Comparison of ENCODE assay signal across 26 cellular contexts in the genomic region with DNA sequence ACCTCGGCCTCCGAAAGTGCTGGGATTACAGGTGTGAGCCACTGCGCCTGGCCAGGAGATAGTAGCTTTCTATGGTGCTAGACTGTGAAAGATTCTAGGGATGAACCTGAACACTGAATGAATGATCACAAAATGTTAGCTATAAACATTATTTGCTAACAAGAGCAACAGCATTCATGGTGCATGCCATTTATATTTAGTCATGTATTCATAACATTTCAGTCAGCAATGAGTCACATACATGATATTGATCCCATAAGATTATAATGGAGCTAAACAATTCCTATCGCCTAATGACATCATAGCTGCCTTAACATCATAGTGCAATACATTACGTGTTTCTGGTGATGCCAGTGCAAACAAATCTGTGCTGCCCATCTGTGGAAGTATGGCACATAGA.
DNase-seq lines count a peak whose midpoint lies in the region; ATAC-seq, FAIRE-seq and TF ChIP-seq lines count a peak whose summit lies in the region.
"Had no signal": no experiment of that assay in that cellular context is flagged by ENCODE, and none has a peak within 500 bp of the region (broad histone marks: within the 10 kb centered on the region; RNA-seq: fewer than 3 reads in every experiment).

No MANE protein-coding gene starts in this region.

- FAIRE-seq in GM12892 (lab: Jason Lieb, UNC) (peak; percentile 54), frontal cortex (lab: Jason Lieb, UNC) (no peak)

- TF ChIP-seq POLR2A in GM12892 (IDR thresholded peaks at IDR 0.05; ENCODE audit: low read depth, low read length), result no peak

- CTCF ChIA-PET in Panc1 (lab: Charles Lee), result interaction anchor here (0.6 kb wide), 2 partner anchors 163 to 171 kb away, joined by 5 to 6 read pairs; no protein-coding TSS in a partner anchor

- H3K27ac ChIP-seq in Panc1 (ENCODE audit: low read length) (no peak overlapping the region), fibroblast of lung (ENCODE audit: insufficient read depth, low read length) (no peak overlapping the region)
- H3K27ac ChIP-seq: ascending aorta, C4-2B, esophagus squamous epithelium, PC-9, thoracic aorta had no signal

- H3K27me3 ChIP-seq in Panc1 (ENCODE audit: control insufficient read depth, insufficient read depth, low read length) (no peaks in the 10 kb centered on the region), fibroblast of lung (ENCODE audit: control insufficient read depth, insufficient read depth, low read length) (no peaks in the 10 kb centered on the region)
- H3K27me3 ChIP-seq: ascending aorta, esophagus squamous epithelium had no signal

- peak overlapping the region in 2 of 3 experiments; percentile 28 to 42 for H3K27ac Mint-ChIP-seq in nephron
- H3K27ac Mint-ChIP-seq in CD14-positive monocyte, result no peak overlapping the region
- H3K27ac Mint-ChIP-seq in glutamatergic neuron (ENCODE audit: unreplicated experiment), result no peak overlapping the region
- H3K27ac Mint-ChIP-seq: activated CD4-positive, alpha-beta T cell treated with anti-CD3 and anti-CD28 coated beads, Interleukin-2, amount 10 ng/mL, durations not matched to agents 24 days and 14 days; activated naive CD4-positive, alpha-beta T cell treated with anti-CD3 and anti-CD28 coated beads, Interleukin-2, amount 50 U/mL, for 24 hours; activated T-helper 1 cell treated with anti-CD3 and anti-CD28 coated beads, Interleukin-12 subunit alpha, Interleukin-12 subunit beta, Interleukin-2, Interleukin-4 antibody, amounts not matched to agents 30 ng/mL and 10 ng/mL and 1 ng/mL, durations not matched to agents 14 hours and 24 hours and 36 hours; progenitor cell of endocrine pancreas; T-helper 17 cell had no signal

- H3K4me3 ChIP-seq in Panc1 (ENCODE audit: low read depth in 2 of 2, low read length in 2 of 2) (no peak overlapping the region), fibroblast of lung (replicated peaks in 1 of 4; ENCODE audit: control extremely low read depth in 1 of 4, insufficient read depth in 1 of 4, low read depth in 3 of 4, low read length in 4 of 4) (no peak overlapping the region)
- H3K4me3 ChIP-seq: ascending aorta, esophagus squamous epithelium, PC-9, thoracic aorta had no signal

- H3K9ac ChIP-seq in fibroblast of lung (ENCODE audit: insufficient read depth, low read length), result no peak overlapping the region

- in situ Hi-C loops in Panc1 (cut with HindIII; ENCODE audit: low pct_unique_long_range_greater_than_20kb, low sequenced_read_pairs), result no loop called here

- H3K36me3 ChIP-seq in Panc1 (ENCODE audit: control insufficient read depth, insufficient read depth, low read length) (no peaks in the 10 kb centered on the region), fibroblast of lung (ENCODE audit: control insufficient read depth, insufficient read depth, low read length) (no peaks in the 10 kb centered on the region)
- H3K36me3 ChIP-seq: ascending aorta, esophagus squamous epithelium, thoracic aorta had no signal

- no peaks in the 10 kb centered on the region for H3K79me2 ChIP-seq in fibroblast of lung (ENCODE audit: control insufficient read depth, insufficient read depth, low read length)

- no peaks in the 10 kb centered on the region for H4K20me1 ChIP-seq in fibroblast of lung (ENCODE audit: control insufficient read depth, extremely low read depth, insufficient read depth, low read length)

- BruUV-seq in Panc1 (replicated peaks; lab: Mats Ljungman, UMichigan), result no TSS peak

- H3K4me2 ChIP-seq in fibroblast of lung (ENCODE audit: extremely low read depth, insufficient read depth, low read length), result no peak overlapping the region
- H3K4me2 ChIP-seq: PC-9 had no signal

- DNase-seq in GM12892 (ENCODE audit: insufficient read length), result no peak
- DNase-seq in Panc1 (ENCODE audit: low read depth, low spot score), result no peak
- peak; percentile 63 to 66 for DNase-seq in fibroblast of lung (ENCODE audit: low read depth in 2 of 2)
- no peak for DNase-seq in CD14-positive monocyte (ENCODE audit: low spot score)
- no peak for DNase-seq in glutamatergic neuron
- no peak for DNase-seq in frontal cortex (ENCODE audit: low spot score in 2 of 2)
- DNase-seq: activated CD4-positive, alpha-beta T cell treated with anti-CD3 and anti-CD28 coated beads, Interleukin-2, amount 10 ng/mL, durations not matched to agents 24 days and 14 days; DMS 273 treated with DMSO at 0.1 percent for 48 hours; effector CD8-positive, alpha-beta T cell; esophagus squamous epithelium; GF-D8; Kasumi-1; NCI-H187; NCI-H2227 treated with DMSO at 0.1 percent for 48 hours; stimulated activated CD4-positive, alpha-beta T cell treated with anti-CD3 and anti-CD28 coated beads, Interleukin-2, amount 100 ng/mL, for 48 hours; stimulated activated naive CD4-positive, alpha-beta T cell; T-helper 17 cell had no signal

- intact Hi-C loops in Panc1 (cut with micrococcal nuclease; ENCODE audit: unreplicated experiment) (no loop called here), CD14-positive monocyte (cut with micrococcal nuclease) (no loop called here)

- H3K4me1 Mint-ChIP-seq in nephron (peaks cover 40% of the 10 kb centered on the region), CD14-positive monocyte (no peaks in the 10 kb centered on the region), glutamatergic neuron (ENCODE audit: low read depth, unreplicated experiment) (peaks cover 5% of the 10 kb centered on the region)
- H3K4me1 Mint-ChIP-seq: activated CD4-positive, alpha-beta T cell treated with anti-CD3 and anti-CD28 coated beads, Interleukin-2, amount 10 ng/mL, durations not matched to agents 24 days and 14 days; activated naive CD4-positive, alpha-beta T cell treated with anti-CD3 and anti-CD28 coated beads, Interleukin-2, amount 50 U/mL, for 24 hours; T-helper 17 cell had no signal

- no peaks in the 10 kb centered on the region for H3K9me3 ChIP-seq in Panc1 (ENCODE audit: control insufficient read depth, insufficient read depth, low read depth, low read length)
- H3K9me3 ChIP-seq in fibroblast of lung (ENCODE audit: control insufficient read depth, insufficient read depth, low read depth, low read length), result no peaks in the 10 kb centered on the region
- H3K9me3 ChIP-seq: ascending aorta, esophagus squamous epithelium, thoracic aorta had no signal

- TF ChIP-seq CTCF in Panc1 (IDR thresholded peaks at IDR 0.05) (no peak), fibroblast of lung (conservative IDR thresholded peaks at IDR 0.05 in 1 of 2, IDR thresholded peaks at IDR 0.05 in 1 of 2; ENCODE audit: low read depth in 1 of 2, low read length in 2 of 2) (no peak), nephron (IDR thresholded peaks at IDR 0.05; ENCODE audit: unreplicated experiment in 3 of 3) (no peak), CD14-positive monocyte (IDR thresholded peaks at IDR 0.05) (no peak), glutamatergic neuron (IDR thresholded peaks at IDR 0.05; ENCODE audit: partially characterized antibody, unreplicated experiment) (no peak)

- H3K4me1 ChIP-seq in Panc1 (ENCODE audit: control insufficient read depth, insufficient read depth, low read length), result peaks cover 2% of the 10 kb centered on the region
- H3K4me1 ChIP-seq in fibroblast of lung (ENCODE audit: control insufficient read depth, extremely low read depth, insufficient read depth, low read length), result peaks cover 4% of the 10 kb centered on the region
- H3K4me1 ChIP-seq: ascending aorta had no signal

- no peak overlapping the region for H2AFZ ChIP-seq in fibroblast of lung (ENCODE audit: low read length)
- H2AFZ ChIP-seq: PC-9 had no signal

- H3K27me3 Mint-ChIP-seq in nephron (ENCODE audit: low read depth) (no peaks in the 10 kb centered on the region), CD14-positive monocyte (ENCODE audit: low read depth in 3 of 3) (peaks cover 0 to 3% (median 2%) of the 10 kb centered on the region in 3 donors), glutamatergic neuron (ENCODE audit: unreplicated experiment) (no peaks in the 10 kb centered on the region)
- H3K27me3 Mint-ChIP-seq: activated CD4-positive, alpha-beta T cell treated with anti-CD3 and anti-CD28 coated beads, Interleukin-2, amount 10 ng/mL, durations not matched to agents 24 days and 14 days; activated naive CD4-positive, alpha-beta T cell treated with anti-CD3 and anti-CD28 coated beads, Interleukin-2, amount 50 U/mL, for 24 hours; progenitor cell of endocrine pancreas; T-helper 17 cell had no signal

- ATAC-seq in Panc1 (peak; percentile 67), HG03196 (IDR thresholded peaks at IDR 0.05; ENCODE audit: unreplicated experiment) (no peak)
- ATAC-seq: T-helper 17 cell had no signal

- H3K36me3 Mint-ChIP-seq in nephron (ENCODE audit: low read depth), result no peaks in the 10 kb centered on the region
- no peaks in the 10 kb centered on the region for H3K36me3 Mint-ChIP-seq in CD14-positive monocyte
- no peaks in the 10 kb centered on the region for H3K36me3 Mint-ChIP-seq in glutamatergic neuron (ENCODE audit: unreplicated experiment)
- H3K36me3 Mint-ChIP-seq: activated naive CD4-positive, alpha-beta T cell treated with anti-CD3 and anti-CD28 coated beads, Interleukin-2, amount 50 U/mL, for 24 hours had no signal

- H3K4me3 Mint-ChIP-seq in nephron (no peak overlapping the region), CD14-positive monocyte (no peak overlapping the region), glutamatergic neuron (ENCODE audit: unreplicated experiment) (no peak overlapping the region)
- H3K4me3 Mint-ChIP-seq: activated CD4-positive, alpha-beta T cell treated with anti-CD3 and anti-CD28 coated beads, Interleukin-2, amount 10 ng/mL, durations not matched to agents 24 days and 14 days; activated naive CD4-positive, alpha-beta T cell treated with anti-CD3 and anti-CD28 coated beads, Interleukin-2, amount 50 U/mL, for 24 hours; activated T-helper 1 cell treated with anti-CD3 and anti-CD28 coated beads, Interleukin-12 subunit alpha, Interleukin-12 subunit beta, Interleukin-2, Interleukin-4 antibody, amounts not matched to agents 30 ng/mL and 10 ng/mL and 1 ng/mL, durations not matched to agents 14 hours and 24 hours and 36 hours; T-helper 17 cell had no signal

- H3K9me3 Mint-ChIP-seq in nephron (no peaks in the 10 kb centered on the region), CD14-positive monocyte (peaks cover 0 to 3% (median 0%) of the 10 kb centered on the region in 7 donors), glutamatergic neuron (ENCODE audit: unreplicated experiment) (no peaks in the 10 kb centered on the region)
- H3K9me3 Mint-ChIP-seq: activated CD4-positive, alpha-beta T cell treated with anti-CD3 and anti-CD28 coated beads, Interleukin-2, amount 10 ng/mL, durations not matched to agents 24 days and 14 days; activated T-helper 1 cell treated with anti-CD3 and anti-CD28 coated beads, Interleukin-12 subunit alpha, Interleukin-12 subunit beta, Interleukin-2, Interleukin-4 antibody, amounts not matched to agents 30 ng/mL and 10 ng/mL and 1 ng/mL, durations not matched to agents 14 hours and 24 hours and 36 hours had no signal

- POLR2A ChIA-PET in Panc1 (lab: Charles Lee), result no interaction called here

Comparison
In these comparisons a context has a peak if more than half of its experiments do, and no peak if none do; other contexts are left out.
1. DNase-seq: peak in fibroblast of lung (2 of 2); none in GM12892 (single experiment), Panc1 (single experiment), CD14-positive monocyte (single experiment), glutamatergic neuron (single experiment) and frontal cortex (0 of 2).
2. H3K27ac Mint-ChIP-seq: peak in nephron (2 of 3); none in CD14-positive monocyte (0 of 7) and glutamatergic neuron (single experiment).